Comparison of ENCODE assay signal across 1 cellular context in genomic region chr19:45507864-45508680, GRCh38.
TF ChIP-seq lines count a peak whose summit lies in the region.

No MANE protein-coding gene starts in this region.

TF ChIP-seq in H1, 55 proteins besides CTCF, POLR2A, EP300 and RAD21:
- no peak for TF ChIP-seq CBX8 (IDR thresholded peaks at IDR 0.05; ENCODE audit: borderline replicate concordance, low read depth, low read length)
- peak; percentile 18 for TF ChIP-seq SAP30 (IDR thresholded peaks at IDR 0.05; ENCODE audit: insufficient read depth, insufficient replicate concordance, low read length)
- TF ChIP-seq HDAC6 (IDR thresholded peaks at IDR 0.05; ENCODE audit: low read depth, low read length), result no peak
- no peak for TF ChIP-seq CTBP2 (IDR thresholded peaks at IDR 0.05; ENCODE audit: borderline replicate concordance, insufficient read depth, insufficient read length, low read length)
- no peak for TF ChIP-seq RNF2 (IDR thresholded peaks at IDR 0.05; ENCODE audit: borderline replicate concordance, low read depth, low read length, missing control alignments, poor library complexity, severe bottlenecking)
- TF ChIP-seq TBP (IDR thresholded peaks at IDR 0.05; ENCODE audit: low read depth, low read length), result 0 out of 2 replicates have a peak, but pooled peaks have one; percentile 22
TF ChIP-seq in H1: peak in this region for 2.
